In genomic region chr11:11292839-11293238, GRCh38 we compare ENCODE assay signal across 8 cellular contexts.
"Had no signal": no experiment of that assay in that cellular context is flagged by ENCODE, and none has a peak within 500 bp of the region (broad histone marks: within the 10 kb centered on the region; RNA-seq: fewer than 3 reads in every experiment).

No MANE protein-coding gene starts in this region.

- H3K27ac ChIP-seq: GM23248 had no signal

- H3K9me3 ChIP-seq: HAP-1 had no signal

- H3K4me1 ChIP-seq: HAP-1 had no signal

- H3K36me3 ChIP-seq: HAP-1 had no signal

- H3K4me3 ChIP-seq: GM23248, HAP-1, K562 had no signal

- H2AFZ ChIP-seq: GM23248 had no signal

- ATAC-seq: HCT116, K562 had no signal

- DNase-seq: GM23248, GOT3, H7, HFFc6, IMR-90 had no signal

- H3K4me3 Mint-ChIP-seq: HFFc6 had no signal

- H3K9ac ChIP-seq: GM23248 had no signal

- H3K27ac Mint-ChIP-seq: HFFc6 had no signal

- H3K9me3 Mint-ChIP-seq: HFFc6 had no signal
